In genomic region chr22:46637711-46638600, GRCh38 we compare ENCODE assay signal across 19 cellular contexts.
"Had no signal": no experiment of that assay in that cellular context is flagged by ENCODE, and none has a peak within 500 bp of the region (broad histone marks: within the 10 kb centered on the region; RNA-seq: fewer than 3 reads in every experiment).

No MANE protein-coding gene starts in this region.

- ATAC-seq: activated CD8-positive, alpha-beta T cell treated with anti-CD3 and anti-CD28 coated beads for 36 hours; gastroesophageal sphincter; natural killer cell treated with Interleukin-12 subunit alpha and Interleukin-12 subunit beta and Interleukin-15 and Interleukin-18, amount 100 ng/mL, for 72 hours had no signal

- DNase-seq: activated B cell treated with CpG ODN at 0.5 μM for 24 hours; activated CD4-positive, alpha-beta T cell treated with anti-CD3 and anti-CD28 coated beads for 4 hours; activated CD8-positive, alpha-beta T cell treated with anti-CD3 and anti-CD28 coated beads for 36 hours; activated naive CD4-positive, alpha-beta T cell treated with anti-CD3 and anti-CD28 coated beads for 36 hours; activated T-cell treated with anti-CD3 and anti-CD28 coated beads, Interleukin-2, amount 50 U/mL, for 1 hour; aorta; effector CD4-positive, alpha-beta T cell; kidney glomerular epithelial cell; stimulated activated CD4-positive, alpha-beta T cell treated with anti-CD3 and anti-CD28 coated beads, Interleukin-15, amount 100 ng/mL, for 24 hours; stimulated activated CD4-positive, alpha-beta T cell treated with anti-CD3 and anti-CD28 coated beads, Interleukin-2, amount 100 ng/mL, for 48 hours had no signal

- H3K27ac ChIP-seq: brain microvascular endothelial cell, gastroesophageal sphincter, lower lobe of right lung, skin epidermis had no signal

- H3K4me3 Mint-ChIP-seq: activated B cell treated with CpG ODN at 0.5 μM for 24 hours; activated CD8-positive, alpha-beta T cell treated with anti-CD3 and anti-CD28 coated beads for 36 hours; activated naive CD4-positive, alpha-beta T cell treated with anti-CD3 and anti-CD28 coated beads for 36 hours; immature natural killer cell; natural killer cell treated with Interleukin-12 subunit alpha and Interleukin-12 subunit beta and Interleukin-15 and Interleukin-18, amount 100 ng/mL, for 72 hours; stimulated activated naive CD8-positive, alpha-beta T cell treated with anti-CD3 and anti-CD28 coated beads, Interleukin-15, Interleukin-2, amounts not matched to agents 100 ng/mL and 50 ng/mL, for 24 hours had no signal

- H3K27me3 ChIP-seq: brain microvascular endothelial cell, gastroesophageal sphincter, heart left ventricle had no signal

- H3K27me3 Mint-ChIP-seq: activated B cell treated with CpG ODN at 0.5 μM for 24 hours; activated CD8-positive, alpha-beta T cell treated with anti-CD3 and anti-CD28 coated beads for 36 hours; natural killer cell treated with Interleukin-12 subunit alpha and Interleukin-12 subunit beta and Interleukin-15 and Interleukin-18, amount 100 ng/mL, for 72 hours; stimulated activated naive CD8-positive, alpha-beta T cell treated with anti-CD3 and anti-CD28 coated beads, Interleukin-15, Interleukin-2, amounts not matched to agents 100 ng/mL and 50 ng/mL, for 24 hours had no signal

- H3K27ac Mint-ChIP-seq: activated CD8-positive, alpha-beta T cell treated with anti-CD3 and anti-CD28 coated beads for 36 hours; activated naive CD4-positive, alpha-beta T cell treated with anti-CD3 and anti-CD28 coated beads for 36 hours; activated T-helper 2 cell treated with anti-CD3 and anti-CD28 coated beads, Interferon-gamma antibody, Interleukin-2, Interleukin-4, amounts not matched to agents 10 μg/mL and 5 μg/mL and 100 μg/mL, durations not matched to agents 14 hours and 24 hours and 36 hours; natural killer cell treated with Interleukin-12 subunit alpha and Interleukin-12 subunit beta and Interleukin-15 and Interleukin-18, amount 100 ng/mL, for 72 hours; stimulated activated naive CD8-positive, alpha-beta T cell treated with anti-CD3 and anti-CD28 coated beads, Interleukin-15, Interleukin-2, amounts not matched to agents 100 ng/mL and 50 ng/mL, for 24 hours had no signal

- H3K9me3 Mint-ChIP-seq: activated B cell treated with CpG ODN at 0.5 μM for 24 hours; activated CD8-positive, alpha-beta T cell treated with anti-CD3 and anti-CD28 coated beads for 36 hours; activated naive CD4-positive, alpha-beta T cell treated with anti-CD3 and anti-CD28 coated beads for 36 hours; immature natural killer cell; stimulated activated naive CD8-positive, alpha-beta T cell treated with anti-CD3 and anti-CD28 coated beads, Interleukin-15, Interleukin-2, amounts not matched to agents 100 ng/mL and 50 ng/mL, for 24 hours had no signal

- H3K4me3 ChIP-seq: gastroesophageal sphincter, heart left ventricle, lower lobe of right lung, skin epidermis had no signal

- H3K36me3 ChIP-seq: brain microvascular endothelial cell had no signal

- H3K9me3 ChIP-seq: gastroesophageal sphincter, heart left ventricle, lower lobe of right lung had no signal
